ENCODE assay signal across 8 cellular contexts in the genomic region with DNA sequence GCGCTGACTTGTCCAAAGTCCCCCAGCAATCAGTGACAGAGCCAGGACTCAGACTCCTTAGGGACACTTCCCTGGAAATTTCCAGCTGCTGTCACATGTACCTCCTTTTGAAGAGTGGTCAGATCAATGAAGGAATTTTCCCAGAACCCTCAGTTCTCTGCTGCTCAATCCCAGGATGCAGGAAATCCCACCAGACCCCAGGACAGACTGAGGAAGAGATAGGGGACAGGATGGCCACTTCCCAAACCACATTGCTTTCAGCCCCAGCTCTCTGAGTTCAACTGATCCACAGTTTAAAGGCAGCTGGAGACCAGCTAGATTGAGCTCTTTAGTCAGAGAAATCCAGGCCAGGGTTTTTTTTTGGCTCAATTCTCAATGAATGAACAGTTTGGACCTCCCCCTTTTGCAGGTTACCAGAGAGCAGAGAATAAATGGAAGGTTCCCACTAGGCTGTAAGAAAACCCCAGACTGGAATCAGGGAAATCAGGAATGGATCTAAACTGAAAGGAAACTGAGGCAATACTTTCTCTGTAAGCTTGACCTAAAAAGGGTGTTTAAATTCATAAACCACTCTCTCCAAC. TPM values are rescaled to one million over a fixed set of nuclear protein-coding genes. Genes with fewer than 3 reads are reported as not detected.
DNase-seq lines count a peak whose midpoint lies in the region; ATAC-seq and TF ChIP-seq lines count a peak whose summit lies in the region.

No MANE protein-coding gene starts in this region.

- H3K27ac ChIP-seq in RWPE2 (ENCODE audit: poor library complexity, severe bottlenecking), result no peak overlapping the region

- peaks cover 10% of the 10 kb centered on the region for H3K27me3 ChIP-seq in RWPE2 (ENCODE audit: insufficient read depth, poor library complexity, severe bottlenecking)

- TF ChIP-seq CTCF in RWPE2 (IDR thresholded peaks at IDR 0.05; ENCODE audit: poor library complexity, severe bottlenecking) (no peak), fibroblast of mammary gland (conservative IDR thresholded peaks at IDR 0.05; ENCODE audit: control insufficient read depth, insufficient read depth, low read depth, low read length) (no peak)

- no peak overlapping the region for H3K4me3 ChIP-seq in RWPE2 (ENCODE audit: severe bottlenecking)
- no peak overlapping the region for H3K4me3 ChIP-seq in fibroblast of mammary gland (ENCODE audit: control insufficient read depth, low read depth, low read length)

- no peaks in the 10 kb centered on the region for H3K9me3 ChIP-seq in RWPE2 (ENCODE audit: severe bottlenecking)

- DNase-seq in DMS79 (lab: John Stamatoyannopoulos, UW), result peak; percentile 10
- peak; percentile 86 for DNase-seq in KBM-7
- DNase-seq in RWPE2 (ENCODE audit: low spot score), result no peak
- DNase-seq in fibroblast of mammary gland (ENCODE audit: low read depth), result peak; percentile 31
- peak; percentile 26 for DNase-seq in pulmonary artery endothelial cell (ENCODE audit: low read depth, low spot score)
- no peak for DNase-seq in activated CD4-positive, alpha-beta T cell treated with anti-CD3 and anti-CD28 coated beads, Interleukin-2, amount 50 U/mL, for 4 hours
- DNase-seq in activated gamma-delta T cell (lab: John Stamatoyannopoulos, UW), result no peak

- H3K36me3 ChIP-seq in RWPE2 (ENCODE audit: low read depth), result no peaks in the 10 kb centered on the region

- in situ Hi-C loops in KBM-7 (cut with MboI; ENCODE audit: low pct_unique_long_range_greater_than_20kb, low sequenced_read_pairs), result no loop called here

- ATAC-seq in RWPE2 (ENCODE audit: low read depth) (peak; percentile 39), GM19455 (IDR thresholded peaks at IDR 0.05; ENCODE audit: unreplicated experiment) (no peak)

- H3K4me1 ChIP-seq in RWPE2 (ENCODE audit: insufficient read depth, poor library complexity, severe bottlenecking), result no peaks in the 10 kb centered on the region

RNA-seq across cellular contexts. Expression of a gene that starts 1.5 kb away (rescaled TPM):
- total RNA-seq in pulmonary artery endothelial cell, result 1.2 and 1.3 TPM in 2 replicates

RNA-seq across cellular contexts. Expression of a gene that starts 24.8 kb away (rescaled TPM):
- not detected in 2 replicates for total RNA-seq in pulmonary artery endothelial cell

RNA-seq across cellular contexts. Expression of a gene that starts 28.0 kb away (rescaled TPM):
- total RNA-seq in pulmonary artery endothelial cell, result 14.3 and 21.1 TPM in 2 replicates

RNA-seq across cellular contexts. Expression of a gene that starts 58.0 kb away (rescaled TPM):
- 39.5 and 46.1 TPM in 2 replicates for total RNA-seq in pulmonary artery endothelial cell

Comparison
In these comparisons a context has a peak if more than half of its experiments do, and no peak if none do; other contexts are left out.
1. DNase-seq: peak in DMS79 (single experiment), KBM-7 (single experiment), fibroblast of mammary gland (single experiment) and pulmonary artery endothelial cell (single experiment); none in RWPE2 (single experiment), activated CD4-positive, alpha-beta T cell treated with anti-CD3 and anti-CD28 coated beads, Interleukin-2, amount 50 U/mL, for 4 hours (0 of 2) and activated gamma-delta T cell (single experiment).